1 cellular context compared by ENCODE assay signal in the genomic region with DNA sequence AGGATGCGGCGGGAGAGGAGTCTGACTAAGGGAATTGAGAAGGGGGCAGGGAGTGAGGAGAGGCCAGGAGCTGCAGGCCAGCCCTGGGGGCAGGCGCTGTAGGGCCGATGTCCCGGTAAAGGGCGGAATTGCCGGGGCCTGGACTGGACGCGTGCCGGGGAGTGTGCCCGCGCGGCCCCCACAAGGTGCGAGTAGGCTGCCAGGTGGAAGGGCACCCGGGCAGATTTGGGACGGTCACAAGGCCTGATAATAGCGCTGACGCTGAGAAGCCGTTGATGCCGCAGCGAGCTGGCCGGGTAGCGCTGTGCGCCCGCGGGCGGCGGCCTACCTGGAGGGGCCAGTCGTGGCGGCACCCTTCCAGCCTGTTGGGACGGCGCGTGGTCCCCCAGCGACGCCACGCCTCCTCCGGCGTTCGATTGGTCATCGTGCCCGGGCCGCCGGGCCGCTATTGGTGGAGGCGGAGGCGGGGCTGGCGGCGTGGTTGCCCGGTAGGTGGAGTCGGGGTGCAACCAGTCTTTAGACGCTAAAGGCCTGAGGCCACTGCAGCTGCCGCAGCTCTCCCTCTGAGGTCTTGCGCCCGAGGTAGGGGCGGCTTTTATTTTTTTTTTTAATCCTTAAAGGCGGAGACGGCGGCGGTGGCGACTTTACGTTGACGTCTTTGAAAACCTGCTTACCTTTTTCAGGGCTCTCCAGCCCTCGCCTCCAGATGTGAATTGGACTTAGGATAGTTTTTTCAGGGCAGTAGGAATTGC.
TF ChIP-seq lines count a peak whose summit lies in the region.

No MANE protein-coding gene starts in this region.

TF ChIP-seq in HepG2, 621 proteins besides CTCF, POLR2A, EP300 and RAD21 (continued from another document and continues in another):
- TF ChIP-seq, protein P1, sequence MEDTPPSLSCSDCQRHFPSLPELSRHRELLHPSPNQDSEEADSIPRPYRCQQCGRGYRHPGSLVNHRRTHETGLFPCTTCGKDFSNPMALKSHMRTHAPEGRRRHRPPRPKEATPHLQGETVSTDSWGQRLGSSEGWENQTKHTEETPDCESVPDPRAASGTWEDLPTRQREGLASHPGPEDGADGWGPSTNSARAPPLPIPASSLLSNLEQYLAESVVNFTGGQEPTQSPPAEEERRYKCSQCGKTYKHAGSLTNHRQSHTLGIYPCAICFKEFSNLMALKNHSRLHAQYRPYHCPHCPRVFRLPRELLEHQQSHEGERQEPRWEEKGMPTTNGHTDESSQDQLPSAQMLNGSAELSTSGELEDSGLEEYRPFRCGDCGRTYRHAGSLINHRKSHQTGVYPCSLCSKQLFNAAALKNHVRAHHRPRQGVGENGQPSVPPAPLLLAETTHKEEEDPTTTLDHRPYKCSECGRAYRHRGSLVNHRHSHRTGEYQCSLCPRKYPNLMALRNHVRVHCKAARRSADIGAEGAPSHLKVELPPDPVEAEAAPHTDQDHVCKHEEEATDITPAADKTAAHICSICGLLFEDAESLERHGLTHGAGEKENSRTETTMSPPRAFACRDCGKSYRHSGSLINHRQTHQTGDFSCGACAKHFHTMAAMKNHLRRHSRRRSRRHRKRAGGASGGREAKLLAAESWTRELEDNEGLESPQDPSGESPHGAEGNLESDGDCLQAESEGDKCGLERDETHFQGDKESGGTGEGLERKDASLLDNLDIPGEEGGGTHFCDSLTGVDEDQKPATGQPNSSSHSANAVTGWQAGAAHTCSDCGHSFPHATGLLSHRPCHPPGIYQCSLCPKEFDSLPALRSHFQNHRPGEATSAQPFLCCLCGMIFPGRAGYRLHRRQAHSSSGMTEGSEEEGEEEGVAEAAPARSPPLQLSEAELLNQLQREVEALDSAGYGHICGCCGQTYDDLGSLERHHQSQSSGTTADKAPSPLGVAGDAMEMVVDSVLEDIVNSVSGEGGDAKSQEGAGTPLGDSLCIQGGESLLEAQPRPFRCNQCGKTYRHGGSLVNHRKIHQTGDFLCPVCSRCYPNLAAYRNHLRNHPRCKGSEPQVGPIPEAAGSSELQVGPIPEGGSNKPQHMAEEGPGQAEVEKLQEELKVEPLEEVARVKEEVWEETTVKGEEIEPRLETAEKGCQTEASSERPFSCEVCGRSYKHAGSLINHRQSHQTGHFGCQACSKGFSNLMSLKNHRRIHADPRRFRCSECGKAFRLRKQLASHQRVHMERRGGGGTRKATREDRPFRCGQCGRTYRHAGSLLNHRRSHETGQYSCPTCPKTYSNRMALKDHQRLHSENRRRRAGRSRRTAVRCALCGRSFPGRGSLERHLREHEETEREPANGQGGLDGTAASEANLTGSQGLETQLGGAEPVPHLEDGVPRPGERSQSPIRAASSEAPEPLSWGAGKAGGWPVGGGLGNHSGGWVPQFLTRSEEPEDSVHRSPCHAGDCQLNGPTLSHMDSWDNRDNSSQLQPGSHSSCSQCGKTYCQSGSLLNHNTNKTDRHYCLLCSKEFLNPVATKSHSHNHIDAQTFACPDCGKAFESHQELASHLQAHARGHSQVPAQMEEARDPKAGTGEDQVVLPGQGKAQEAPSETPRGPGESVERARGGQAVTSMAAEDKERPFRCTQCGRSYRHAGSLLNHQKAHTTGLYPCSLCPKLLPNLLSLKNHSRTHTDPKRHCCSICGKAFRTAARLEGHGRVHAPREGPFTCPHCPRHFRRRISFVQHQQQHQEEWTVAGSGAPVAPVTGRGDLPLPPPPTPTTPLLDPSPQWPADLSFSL (CRISPR knock-in tag; IDR thresholded peaks at IDR 0.05): 0 out of 2 replicates have a peak, but pooled peaks have one; percentile 21
- TF ChIP-seq NFIC (IDR thresholded peaks at IDR 0.05; ENCODE audit: low read length) (no peak), NCOR1 (IDR thresholded peaks at IDR 0.05; ENCODE audit: borderline replicate concordance, low read length) (no peak), MXD4 (CRISPR knock-in tag; IDR thresholded peaks at IDR 0.05) (peak; percentile 91), SAP130 (CRISPR knock-in tag; IDR thresholded peaks at IDR 0.05; ENCODE audit: low read depth) (peak; percentile 95), ZNF841 (CRISPR knock-in tag; IDR thresholded peaks at IDR 0.05; ENCODE audit: borderline replicate concordance) (no peak), ZMYM4 (CRISPR knock-in tag; IDR thresholded peaks at IDR 0.05) (peak; percentile 49; the same call in 1 of the 2 replicates), ZNF530 (CRISPR knock-in tag; IDR thresholded peaks at IDR 0.05; ENCODE audit: low read depth) (0 out of 2 replicates have a peak, but pooled peaks have one; percentile 59), ZNF883 (CRISPR knock-in tag; IDR thresholded peaks at IDR 0.05; ENCODE audit: not compliant biosample characterization) (peak; percentile 57), ZNF253 (CRISPR knock-in tag; IDR thresholded peaks at IDR 0.05; ENCODE audit: borderline replicate concordance) (peak; percentile 66; the same call in 1 of the 2 replicates), MAZ (IDR thresholded peaks at IDR 0.05; ENCODE audit: borderline replicate concordance, low read depth, low read length) (0 out of 2 replicates have a peak, but pooled peaks have one; percentile 26), MAZ (CRISPR knock-in tag; IDR thresholded peaks at IDR 0.05; ENCODE audit: low read depth) (peak; percentile 80; the same call in 1 of the 2 replicates), ZNF12 (CRISPR knock-in tag; IDR thresholded peaks at IDR 0.05) (0 out of 2 replicates have a peak, but pooled peaks have one; percentile 31), KLF15 (CRISPR knock-in tag; IDR thresholded peaks at IDR 0.05; ENCODE audit: borderline replicate concordance) (no peak), NR2F6 (IDR thresholded peaks at IDR 0.05) (no peak), NR2F6 (CRISPR knock-in tag; IDR thresholded peaks at IDR 0.05) (no peak), ERF (CRISPR knock-in tag; IDR thresholded peaks at IDR 0.05) (peak; percentile 25; the same call in 1 of the 2 replicates), BRCA1 (CRISPR knock-in tag; IDR thresholded peaks at IDR 0.05) (0 out of 2 replicates have a peak, but pooled peaks have one; percentile 63), ZNF343 (CRISPR knock-in tag; IDR thresholded peaks at IDR 0.05) (0 out of 2 replicates have a peak, but pooled peaks have one; percentile 46), ATF7-NPFF (CRISPR knock-in tag; IDR thresholded peaks at IDR 0.05; ENCODE audit: low read depth) (peak; percentile 23; the same call in 1 of the 2 replicates), SP1 (IDR thresholded peaks at IDR 0.05) (no peak), SP1 (CRISPR knock-in tag; IDR thresholded peaks at IDR 0.05) (peak; percentile 80)
- TF ChIP-seq, protein P2, sequence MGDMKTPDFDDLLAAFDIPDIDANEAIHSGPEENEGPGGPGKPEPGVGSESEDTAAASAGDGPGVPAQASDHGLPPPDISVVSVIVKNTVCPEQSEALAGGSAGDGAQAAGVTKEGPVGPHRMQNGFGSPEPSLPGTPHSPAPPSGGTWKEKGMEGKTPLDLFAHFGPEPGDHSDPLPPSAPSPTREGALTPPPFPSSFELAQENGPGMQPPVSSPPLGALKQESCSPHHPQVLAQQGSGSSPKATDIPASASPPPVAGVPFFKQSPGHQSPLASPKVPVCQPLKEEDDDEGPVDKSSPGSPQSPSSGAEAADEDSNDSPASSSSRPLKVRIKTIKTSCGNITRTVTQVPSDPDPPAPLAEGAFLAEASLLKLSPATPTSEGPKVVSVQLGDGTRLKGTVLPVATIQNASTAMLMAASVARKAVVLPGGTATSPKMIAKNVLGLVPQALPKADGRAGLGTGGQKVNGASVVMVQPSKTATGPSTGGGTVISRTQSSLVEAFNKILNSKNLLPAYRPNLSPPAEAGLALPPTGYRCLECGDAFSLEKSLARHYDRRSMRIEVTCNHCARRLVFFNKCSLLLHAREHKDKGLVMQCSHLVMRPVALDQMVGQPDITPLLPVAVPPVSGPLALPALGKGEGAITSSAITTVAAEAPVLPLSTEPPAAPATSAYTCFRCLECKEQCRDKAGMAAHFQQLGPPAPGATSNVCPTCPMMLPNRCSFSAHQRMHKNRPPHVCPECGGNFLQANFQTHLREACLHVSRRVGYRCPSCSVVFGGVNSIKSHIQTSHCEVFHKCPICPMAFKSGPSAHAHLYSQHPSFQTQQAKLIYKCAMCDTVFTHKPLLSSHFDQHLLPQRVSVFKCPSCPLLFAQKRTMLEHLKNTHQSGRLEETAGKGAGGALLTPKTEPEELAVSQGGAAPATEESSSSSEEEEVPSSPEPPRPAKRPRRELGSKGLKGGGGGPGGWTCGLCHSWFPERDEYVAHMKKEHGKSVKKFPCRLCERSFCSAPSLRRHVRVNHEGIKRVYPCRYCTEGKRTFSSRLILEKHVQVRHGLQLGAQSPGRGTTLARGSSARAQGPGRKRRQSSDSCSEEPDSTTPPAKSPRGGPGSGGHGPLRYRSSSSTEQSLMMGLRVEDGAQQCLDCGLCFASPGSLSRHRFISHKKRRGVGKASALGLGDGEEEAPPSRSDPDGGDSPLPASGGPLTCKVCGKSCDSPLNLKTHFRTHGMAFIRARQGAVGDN (CRISPR knock-in tag; IDR thresholded peaks at IDR 0.05): peak; percentile 90
- TF ChIP-seq, protein P3, sequence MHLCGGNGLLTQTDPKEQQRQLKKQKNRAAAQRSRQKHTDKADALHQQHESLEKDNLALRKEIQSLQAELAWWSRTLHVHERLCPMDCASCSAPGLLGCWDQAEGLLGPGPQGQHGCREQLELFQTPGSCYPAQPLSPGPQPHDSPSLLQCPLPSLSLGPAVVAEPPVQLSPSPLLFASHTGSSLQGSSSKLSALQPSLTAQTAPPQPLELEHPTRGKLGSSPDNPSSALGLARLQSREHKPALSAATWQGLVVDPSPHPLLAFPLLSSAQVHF (CRISPR knock-in tag; IDR thresholded peaks at IDR 0.05): peak; percentile 26; the same call in 1 of the 2 replicates
- TF ChIP-seq, protein P4, sequence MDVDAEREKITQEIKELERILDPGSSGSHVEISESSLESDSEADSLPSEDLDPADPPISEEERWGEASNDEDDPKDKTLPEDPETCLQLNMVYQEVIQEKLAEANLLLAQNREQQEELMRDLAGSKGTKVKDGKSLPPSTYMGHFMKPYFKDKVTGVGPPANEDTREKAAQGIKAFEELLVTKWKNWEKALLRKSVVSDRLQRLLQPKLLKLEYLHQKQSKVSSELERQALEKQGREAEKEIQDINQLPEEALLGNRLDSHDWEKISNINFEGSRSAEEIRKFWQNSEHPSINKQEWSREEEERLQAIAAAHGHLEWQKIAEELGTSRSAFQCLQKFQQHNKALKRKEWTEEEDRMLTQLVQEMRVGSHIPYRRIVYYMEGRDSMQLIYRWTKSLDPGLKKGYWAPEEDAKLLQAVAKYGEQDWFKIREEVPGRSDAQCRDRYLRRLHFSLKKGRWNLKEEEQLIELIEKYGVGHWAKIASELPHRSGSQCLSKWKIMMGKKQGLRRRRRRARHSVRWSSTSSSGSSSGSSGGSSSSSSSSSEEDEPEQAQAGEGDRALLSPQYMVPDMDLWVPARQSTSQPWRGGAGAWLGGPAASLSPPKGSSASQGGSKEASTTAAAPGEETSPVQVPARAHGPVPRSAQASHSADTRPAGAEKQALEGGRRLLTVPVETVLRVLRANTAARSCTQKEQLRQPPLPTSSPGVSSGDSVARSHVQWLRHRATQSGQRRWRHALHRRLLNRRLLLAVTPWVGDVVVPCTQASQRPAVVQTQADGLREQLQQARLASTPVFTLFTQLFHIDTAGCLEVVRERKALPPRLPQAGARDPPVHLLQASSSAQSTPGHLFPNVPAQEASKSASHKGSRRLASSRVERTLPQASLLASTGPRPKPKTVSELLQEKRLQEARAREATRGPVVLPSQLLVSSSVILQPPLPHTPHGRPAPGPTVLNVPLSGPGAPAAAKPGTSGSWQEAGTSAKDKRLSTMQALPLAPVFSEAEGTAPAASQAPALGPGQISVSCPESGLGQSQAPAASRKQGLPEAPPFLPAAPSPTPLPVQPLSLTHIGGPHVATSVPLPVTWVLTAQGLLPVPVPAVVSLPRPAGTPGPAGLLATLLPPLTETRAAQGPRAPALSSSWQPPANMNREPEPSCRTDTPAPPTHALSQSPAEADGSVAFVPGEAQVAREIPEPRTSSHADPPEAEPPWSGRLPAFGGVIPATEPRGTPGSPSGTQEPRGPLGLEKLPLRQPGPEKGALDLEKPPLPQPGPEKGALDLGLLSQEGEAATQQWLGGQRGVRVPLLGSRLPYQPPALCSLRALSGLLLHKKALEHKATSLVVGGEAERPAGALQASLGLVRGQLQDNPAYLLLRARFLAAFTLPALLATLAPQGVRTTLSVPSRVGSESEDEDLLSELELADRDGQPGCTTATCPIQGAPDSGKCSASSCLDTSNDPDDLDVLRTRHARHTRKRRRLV (CRISPR knock-in tag; IDR thresholded peaks at IDR 0.05): 0 out of 2 replicates have a peak, but pooled peaks have one; percentile 19
- TF ChIP-seq, protein P5, sequence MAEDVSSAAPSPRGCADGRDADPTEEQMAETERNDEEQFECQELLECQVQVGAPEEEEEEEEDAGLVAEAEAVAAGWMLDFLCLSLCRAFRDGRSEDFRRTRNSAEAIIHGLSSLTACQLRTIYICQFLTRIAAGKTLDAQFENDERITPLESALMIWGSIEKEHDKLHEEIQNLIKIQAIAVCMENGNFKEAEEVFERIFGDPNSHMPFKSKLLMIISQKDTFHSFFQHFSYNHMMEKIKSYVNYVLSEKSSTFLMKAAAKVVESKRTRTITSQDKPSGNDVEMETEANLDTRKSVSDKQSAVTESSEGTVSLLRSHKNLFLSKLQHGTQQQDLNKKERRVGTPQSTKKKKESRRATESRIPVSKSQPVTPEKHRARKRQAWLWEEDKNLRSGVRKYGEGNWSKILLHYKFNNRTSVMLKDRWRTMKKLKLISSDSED (CRISPR knock-in tag; IDR thresholded peaks at IDR 0.05): 0 out of 2 replicates have a peak, but pooled peaks have one; percentile 50
- TF ChIP-seq, protein P6, sequence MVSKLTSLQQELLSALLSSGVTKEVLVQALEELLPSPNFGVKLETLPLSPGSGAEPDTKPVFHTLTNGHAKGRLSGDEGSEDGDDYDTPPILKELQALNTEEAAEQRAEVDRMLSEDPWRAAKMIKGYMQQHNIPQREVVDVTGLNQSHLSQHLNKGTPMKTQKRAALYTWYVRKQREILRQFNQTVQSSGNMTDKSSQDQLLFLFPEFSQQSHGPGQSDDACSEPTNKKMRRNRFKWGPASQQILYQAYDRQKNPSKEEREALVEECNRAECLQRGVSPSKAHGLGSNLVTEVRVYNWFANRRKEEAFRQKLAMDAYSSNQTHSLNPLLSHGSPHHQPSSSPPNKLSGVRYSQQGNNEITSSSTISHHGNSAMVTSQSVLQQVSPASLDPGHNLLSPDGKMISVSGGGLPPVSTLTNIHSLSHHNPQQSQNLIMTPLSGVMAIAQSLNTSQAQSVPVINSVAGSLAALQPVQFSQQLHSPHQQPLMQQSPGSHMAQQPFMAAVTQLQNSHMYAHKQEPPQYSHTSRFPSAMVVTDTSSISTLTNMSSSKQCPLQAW (CRISPR knock-in tag; IDR thresholded peaks at IDR 0.05): peak; percentile 13; the same call in 1 of the 2 replicates
- TF ChIP-seq, protein P7, sequence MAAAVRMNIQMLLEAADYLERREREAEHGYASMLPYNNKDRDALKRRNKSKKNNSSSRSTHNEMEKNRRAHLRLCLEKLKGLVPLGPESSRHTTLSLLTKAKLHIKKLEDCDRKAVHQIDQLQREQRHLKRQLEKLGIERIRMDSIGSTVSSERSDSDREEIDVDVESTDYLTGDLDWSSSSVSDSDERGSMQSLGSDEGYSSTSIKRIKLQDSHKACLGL (CRISPR knock-in tag; IDR thresholded peaks at IDR 0.05): peak; percentile 88; the same call in 1 of the 2 replicates
- TF ChIP-seq, protein P8, sequence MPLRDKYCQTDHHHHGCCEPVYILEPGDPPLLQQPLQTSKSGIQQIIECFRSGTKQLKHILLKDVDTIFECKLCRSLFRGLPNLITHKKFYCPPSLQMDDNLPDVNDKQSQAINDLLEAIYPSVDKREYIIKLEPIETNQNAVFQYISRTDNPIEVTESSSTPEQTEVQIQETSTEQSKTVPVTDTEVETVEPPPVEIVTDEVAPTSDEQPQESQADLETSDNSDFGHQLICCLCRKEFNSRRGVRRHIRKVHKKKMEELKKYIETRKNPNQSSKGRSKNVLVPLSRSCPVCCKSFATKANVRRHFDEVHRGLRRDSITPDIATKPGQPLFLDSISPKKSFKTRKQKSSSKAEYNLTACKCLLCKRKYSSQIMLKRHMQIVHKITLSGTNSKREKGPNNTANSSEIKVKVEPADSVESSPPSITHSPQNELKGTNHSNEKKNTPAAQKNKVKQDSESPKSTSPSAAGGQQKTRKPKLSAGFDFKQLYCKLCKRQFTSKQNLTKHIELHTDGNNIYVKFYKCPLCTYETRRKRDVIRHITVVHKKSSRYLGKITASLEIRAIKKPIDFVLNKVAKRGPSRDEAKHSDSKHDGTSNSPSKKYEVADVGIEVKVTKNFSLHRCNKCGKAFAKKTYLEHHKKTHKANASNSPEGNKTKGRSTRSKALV (CRISPR knock-in tag; IDR thresholded peaks at IDR 0.05): peak; percentile 59; the same call in 1 of the 2 replicates
